Comparison of ENCODE assay signal across 26 cellular contexts in the genomic region with DNA sequence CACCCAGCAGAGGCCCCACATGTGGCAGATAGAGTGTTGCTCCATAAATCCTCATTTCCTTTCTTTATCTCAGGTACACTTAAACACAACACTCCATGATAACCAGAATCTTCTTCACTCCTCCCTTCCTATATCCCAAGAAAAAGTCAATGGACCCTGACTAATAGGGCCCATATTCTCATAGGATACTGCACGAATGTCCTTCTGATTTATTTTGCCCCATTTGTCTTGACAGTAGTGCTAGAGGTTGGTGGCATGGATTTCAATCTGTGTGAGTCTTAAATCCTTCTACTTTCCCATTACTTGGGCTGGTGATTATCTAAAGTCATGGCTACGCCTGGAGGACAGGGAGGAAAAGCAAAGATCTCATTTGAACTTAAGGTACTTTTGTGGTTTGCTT.
"Had no signal": no experiment of that assay in that cellular context is flagged by ENCODE, and none has a peak within 500 bp of the region (broad histone marks: within the 10 kb centered on the region; RNA-seq: fewer than 3 reads in every experiment).

No MANE protein-coding gene starts in this region.

- H3K9ac ChIP-seq: neural progenitor cell, parathyroid adenoma had no signal

- H3K27ac ChIP-seq: neural progenitor cell, ovary, parathyroid adenoma, psoas muscle, right lobe of liver, sigmoid colon, stomach, thoracic aorta, thyroid gland, tibial nerve, upper lobe of left lung, vagina had no signal

- H2AFZ ChIP-seq: neural progenitor cell, parathyroid adenoma had no signal

- DNase-seq: naive thymus-derived CD8-positive, alpha-beta T cell; occipital lobe; ovary; posterior cingulate gyrus; psoas muscle; right cardiac atrium; right lobe of liver; sigmoid colon; small intestine; stimulated activated CD4-positive, alpha-beta T cell treated with anti-CD3 and anti-CD28 coated beads, Interleukin-15, amount 100 ng/mL, for 24 hours; stimulated activated CD4-positive, alpha-beta T cell treated with anti-CD3 and anti-CD28 coated beads, Interleukin-2, amount 100 ng/mL, for 24 hours; stimulated activated CD4-positive, alpha-beta T cell treated with anti-CD3 and anti-CD28 coated beads, Interleukin-2, amount 100 ng/mL, for 48 hours; stimulated activated CD4-positive, alpha-beta T cell treated with anti-CD3 and anti-CD28 coated beads, Interleukin-4, amount 100 ng/mL, for 24 hours; stimulated activated naive B cell treated with anti-CD40 and anti-IgM and Interleukin-4, amounts not matched to agents 10 μg/mL and 1 μg/mL and 100 μg/mL, for 72 hours; stimulated activated naive CD4-positive, alpha-beta T cell treated with Interleukin-2 at 50 U/mL for 16 hours; stomach; thyroid gland; trophoblast cell; upper lobe of left lung had no signal

- H3K4me1 ChIP-seq: neural progenitor cell, parathyroid adenoma, psoas muscle, right lobe of liver, sigmoid colon, stomach, thyroid gland, tibial nerve, upper lobe of left lung, vagina had no signal

- H3K4me3 ChIP-seq: neural progenitor cell, ovary, psoas muscle, right lobe of liver, sigmoid colon, stomach, thoracic aorta, thyroid gland, tibial nerve, upper lobe of left lung, vagina had no signal

- H3K79me2 ChIP-seq: parathyroid adenoma had no signal

- H3K36me3 ChIP-seq: neural progenitor cell, ovary, right lobe of liver, sigmoid colon, stomach, thoracic aorta, thyroid gland, tibial nerve, upper lobe of left lung, vagina had no signal

- H3K9me3 ChIP-seq: ovary, psoas muscle, right lobe of liver, sigmoid colon, stomach, thoracic aorta, thyroid gland, tibial nerve, upper lobe of left lung, vagina had no signal

- H3K4me2 ChIP-seq: neural progenitor cell had no signal

- H3K27me3 ChIP-seq: neural progenitor cell, ovary, right lobe of liver, sigmoid colon, stomach, thyroid gland, tibial nerve, upper lobe of left lung, vagina had no signal

- ATAC-seq: naive thymus-derived CD8-positive, alpha-beta T cell; natural killer cell treated with Interleukin-12 subunit alpha and Interleukin-12 subunit beta and Interleukin-15 and Interleukin-18, amount 100 ng/mL, for 72 hours; psoas muscle; right cardiac atrium; right lobe of liver; stimulated activated effector memory CD8-positive, alpha-beta T cell treated with anti-CD3 and anti-CD28 coated beads, Interleukin-12 subunit alpha, Interleukin-12 subunit beta, amount 100 ng/mL, for 72 hours; stimulated activated naive B cell treated with anti-CD40 and anti-IgM and Interleukin-4, amounts not matched to agents 10 μg/mL and 1 μg/mL and 100 μg/mL, for 72 hours had no signal
